Comparison of ENCODE assay signal across 22 cellular contexts in genomic region chr16:76941091-76941490, GRCh38.
"Had no signal": no experiment of that assay in that cellular context is flagged by ENCODE, and none has a peak within 500 bp of the region (broad histone marks: within the 10 kb centered on the region; RNA-seq: fewer than 3 reads in every experiment).

No MANE protein-coding gene starts in this region.

- H3K4me1 ChIP-seq: SJCRH30 had no signal

- H3K27me3 ChIP-seq: brain microvascular endothelial cell, cardiac muscle cell, SJCRH30 had no signal

- DNase-seq: activated CD4-positive, alpha-beta memory T cell treated with anti-CD3 and anti-CD28 coated beads for 36 hours; activated CD4-positive, alpha-beta T cell treated with anti-CD3 and anti-CD28 coated beads, Interleukin-2, amount 10 ng/mL, durations not matched to agents 7 days and 5 days; activated CD4-positive, CD25-positive, alpha-beta regulatory T cell; activated CD8-positive, alpha-beta memory T cell treated with anti-CD3 and anti-CD28 coated beads for 24 hours; activated gamma-delta T cell; activated naive CD4-positive, alpha-beta T cell treated with anti-CD3 and anti-CD28 coated beads for 36 hours; activated T-cell treated with anti-CD3 and anti-CD28 coated beads for 4 hours; activated T-cell treated with anti-CD3 and anti-CD28 coated beads, Interleukin-2, amount 50 U/mL, for 48 hours; brain microvascular endothelial cell; NCI-H1092; NCI-H1417; NCI-H2029; NCI-H2107; NCI-H2227 treated with DMSO at 0.1 percent for 48 hours; NCI-H446 treated with DMSO at 0.1 percent for 48 hours; NCI-H774; Right ventricle myocardium superior; RPMI8226; SK-N-SH; T-helper 1 cell had no signal

- H3K9ac ChIP-seq: SK-N-SH had no signal

- H3K9me3 ChIP-seq: SJCRH30 had no signal

- H3K36me3 ChIP-seq: brain microvascular endothelial cell, cardiac muscle cell, SJCRH30 had no signal

- H3K4me3 ChIP-seq: cardiac muscle cell, SJCRH30 had no signal
